In genomic region chr2:82481207-82481606, GRCh38 we compare ENCODE assay signal across 8 cellular contexts.
"Had no signal": no experiment of that assay in that cellular context is flagged by ENCODE, and none has a peak within 500 bp of the region (broad histone marks: within the 10 kb centered on the region; RNA-seq: fewer than 3 reads in every experiment).

No MANE protein-coding gene starts in this region.

- DNase-seq: GM23248, GOT3, H7, H9, HCEC 1CT, HFFc6 had no signal

- H3K9ac ChIP-seq: GM23248 had no signal

- H3K4me2 ChIP-seq: GM23338 had no signal

- H2AFZ ChIP-seq: GM23248, GM23338 had no signal

- H3K36me3 ChIP-seq: HAP-1 had no signal

- H3K4me3 ChIP-seq: GM23248, GM23338, HAP-1 had no signal

- H3K27ac ChIP-seq: GM23248 had no signal

- H3K9me3 ChIP-seq: HAP-1 had no signal
